In the genomic region with DNA sequence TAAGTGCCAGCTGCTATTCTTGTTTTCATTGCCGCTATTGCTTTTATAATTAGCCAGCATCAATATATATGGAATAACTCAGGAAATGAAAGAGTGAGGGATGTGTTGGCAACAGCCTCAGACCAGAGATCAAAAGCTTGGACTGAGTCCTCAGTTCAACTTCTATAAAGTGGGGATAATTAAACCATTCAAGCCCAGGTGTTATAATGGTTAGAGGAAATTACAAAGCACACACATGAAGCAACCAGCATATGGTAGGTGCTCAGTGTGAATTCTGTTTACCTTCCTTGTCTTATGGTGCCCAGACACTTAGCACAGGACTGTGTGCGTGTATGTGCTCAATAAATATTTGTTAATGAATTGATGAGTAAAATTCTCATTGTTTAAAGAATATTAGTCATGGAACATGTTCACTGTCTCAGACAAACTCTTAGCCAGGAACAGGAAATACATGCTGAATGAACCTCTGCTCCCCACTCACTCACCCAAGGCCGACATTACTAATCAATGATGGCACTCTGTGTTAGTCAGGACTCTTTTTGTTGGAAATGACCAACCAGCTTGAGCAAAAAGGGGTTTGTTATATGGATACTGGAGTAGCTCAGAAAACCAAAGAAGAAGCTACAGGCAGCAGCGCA, we compare ENCODE assay signal across 26 cellular contexts. TPM values are rescaled to one million over a fixed set of nuclear protein-coding genes. Genes with fewer than 3 reads are reported as not detected.
DNase-seq lines count a peak whose midpoint lies in the region; ATAC-seq and TF ChIP-seq lines count a peak whose summit lies in the region.
"Had no signal": no experiment of that assay in that cellular context is flagged by ENCODE, and none has a peak within 500 bp of the region (broad histone marks: within the 10 kb centered on the region; RNA-seq: fewer than 3 reads in every experiment).

No MANE protein-coding gene starts in this region.

- no peaks in the 10 kb centered on the region for H3K36me3 Mint-ChIP-seq in stimulated activated effector memory CD8-positive, alpha-beta T cell treated with anti-CD3 and anti-CD28 coated beads, Interleukin-12 subunit alpha, Interleukin-12 subunit beta, amount 100 ng/mL, for 72 hours
- H3K36me3 Mint-ChIP-seq: CD14-positive monocyte had no signal

- H2BK15ac ChIP-seq in IMR-90 (ENCODE audit: low read depth, low read length) = no peak overlapping the region

- H3K23ac ChIP-seq in IMR-90 (ENCODE audit: low read depth, low read length) = no peak overlapping the region

- no peak overlapping the region for H2BK5ac ChIP-seq in IMR-90 (ENCODE audit: low read depth, low read length, poor library complexity, severe bottlenecking)

- no peaks in the 10 kb centered on the region for H3K9me3 Mint-ChIP-seq in stimulated activated effector memory CD8-positive, alpha-beta T cell treated with anti-CD3 and anti-CD28 coated beads, Interleukin-12 subunit alpha, Interleukin-12 subunit beta, amount 100 ng/mL, for 72 hours
- H3K9me3 Mint-ChIP-seq: activated naive CD8-positive, alpha-beta T cell treated with anti-CD3 and anti-CD28 coated beads, Interleukin-2, amount 50 U/mL, for 24 hours; CD14-positive monocyte; GM23338; nephron had no signal

- H3K4me3 Mint-ChIP-seq in stimulated activated effector memory CD8-positive, alpha-beta T cell treated with anti-CD3 and anti-CD28 coated beads, Interleukin-12 subunit alpha, Interleukin-12 subunit beta, amount 100 ng/mL, for 72 hours = no peak overlapping the region
- H3K4me3 Mint-ChIP-seq: activated naive CD8-positive, alpha-beta T cell treated with anti-CD3 and anti-CD28 coated beads, Interleukin-2, amount 50 U/mL, for 24 hours; CD14-positive monocyte; GM23338; nephron had no signal

- CTCF ChIA-PET in IMR-90 (lab: Yijun Ruan, JAX) = no interaction called here
- CTCF ChIA-PET in RWPE1 (lab: Yijun Ruan, JAX) = interaction anchor here (0.6 kb wide), 1 partner anchor 263 kb away, joined by 4 read pairs; no protein-coding TSS in a partner anchor

- H3K4me3 ChIP-seq in IMR-90 (ENCODE audit: insufficient read depth, low read depth, low read length) (no peak overlapping the region), heart left ventricle (no peak overlapping the region)
- H3K4me3 ChIP-seq: GM23338, SJSA1, skin epidermis, tibial artery had no signal

- peak overlapping the region; percentile 20; the same call in 1 of the 2 replicates for H2BK20ac ChIP-seq in IMR-90 (ENCODE audit: low read depth, low read length)

- BruUV-seq in IMR-90 (replicated peaks; lab: Mats Ljungman, UMichigan) = no TSS peak

- H2AK9ac ChIP-seq in IMR-90 (replicated peaks; ENCODE audit: low read depth, low read length, poor library complexity) = no peak overlapping the region

- H3K4me1 ChIP-seq in IMR-90 (ENCODE audit: control insufficient read depth, insufficient read depth, low read length) (no peaks in the 10 kb centered on the region), foreskin keratinocyte (peaks cover 16% of the 10 kb centered on the region), heart left ventricle (no peaks in the 10 kb centered on the region)
- H3K4me1 ChIP-seq: tibial artery had no signal

- no peak overlapping the region for H4K5ac ChIP-seq in IMR-90 (ENCODE audit: low read depth, low read length)

- POLR2A ChIA-PET in IMR-90 (lab: Charles Lee; ENCODE audit: unreplicated experiment) (no interaction called here), RWPE1 (lab: Yijun Ruan, JAX; ENCODE audit: low non-redundant PET) (no interaction called here)

- peaks cover 2% of the 10 kb centered on the region; the same call in 1 of the 2 replicates for H3K27me3 ChIP-seq in IMR-90 (ENCODE audit: control insufficient read depth, insufficient read depth, low read length)
- no peaks in the 10 kb centered on the region for H3K27me3 ChIP-seq in foreskin keratinocyte
- peaks cover 0 to 23% (median 3%) of the 10 kb centered on the region in 9 donors for H3K27me3 ChIP-seq in heart left ventricle
- H3K27me3 ChIP-seq: SJSA1 had no signal

- intact Hi-C loops in IMR-90 (cut with micrococcal nuclease) (no loop called here), heart left ventricle (cut with DNase I) (loop anchor here in 1 of 10 donors (10.0 kb wide), 1 partner anchor 130 kb away; no protein-coding TSS in a partner anchor)

- no peaks in the 10 kb centered on the region for H3K9me3 ChIP-seq in IMR-90 (ENCODE audit: control insufficient read depth, insufficient read depth, low read length)
- no peaks in the 10 kb centered on the region for H3K9me3 ChIP-seq in heart left ventricle
- H3K9me3 ChIP-seq: SJSA1, tibial artery had no signal

- H3K27ac ChIP-seq in IMR-90 (ENCODE audit: insufficient read depth, low read length) = no peak overlapping the region
- H3K27ac ChIP-seq in RWPE1 = no peak overlapping the region
- H3K27ac ChIP-seq in foreskin keratinocyte = peak overlapping the region; percentile 49
- no peak overlapping the region for H3K27ac ChIP-seq in heart left ventricle
- H3K27ac ChIP-seq: SJSA1, tibial artery, WERI-Rb-1 had no signal

- no peak overlapping the region for H3K9ac ChIP-seq in IMR-90 (ENCODE audit: low read depth, low read length)

- no peak overlapping the region for H3K4ac ChIP-seq in IMR-90 (ENCODE audit: low read depth, low read length)

- peak overlapping the region in 1 of 2 experiments; percentile 56; a peak in 2 of 4 replicates for H4K8ac ChIP-seq in IMR-90 (ENCODE audit: low read depth in 2 of 2, low read length in 2 of 2)

- ATAC-seq in IMR-90 (ENCODE audit: low read depth) (peak; percentile 73), foreskin keratinocyte (peak; percentile 94), heart left ventricle (no peak)
- no peak for ATAC-seq in stimulated activated effector memory CD8-positive, alpha-beta T cell treated with anti-CD3 and anti-CD28 coated beads, Interleukin-12 subunit alpha, Interleukin-12 subunit beta, amount 100 ng/mL, for 72 hours
- ATAC-seq: activated naive CD8-positive, alpha-beta T cell treated with anti-CD3 and anti-CD28 coated beads, Interleukin-2, amount 50 U/mL, for 24 hours; stimulated activated naive CD8-positive, alpha-beta T cell treated with anti-CD3 and anti-CD28 coated beads, Interleukin-15, Interleukin-2, amounts not matched to agents 100 U/mL and 50 U/mL, for 24 hours had no signal

- H3K4me2 ChIP-seq in IMR-90 (ENCODE audit: low read depth, low read length) = no peak overlapping the region
- H3K4me2 ChIP-seq: GM23338 had no signal

- no peaks in the 10 kb centered on the region for H3K36me3 ChIP-seq in IMR-90 (ENCODE audit: control insufficient read depth, insufficient read depth, low read length)
- no peaks in the 10 kb centered on the region for H3K36me3 ChIP-seq in heart left ventricle
- H3K36me3 ChIP-seq: SJSA1, tibial artery, WERI-Rb-1 had no signal

- no peak overlapping the region for H3K56ac ChIP-seq in IMR-90 (ENCODE audit: extremely low read depth, insufficient read depth, low read length)

- no CpG with 5 or more reads among the region's 4 CpGs for WGBS in IMR-90 (ENCODE audit: extremely low coverage in 2 of 2, insufficient read length in 1 of 2), 2 experiments
- WGBS in heart left ventricle, 4 donors = 80 to 90% (median 85%) methylated on average over 4 of the region's 4 CpGs

- no peak overlapping the region for H3K14ac ChIP-seq in IMR-90 (replicated peaks; ENCODE audit: low read depth, low read length)

- no peaks in the 10 kb centered on the region for H3K79me1 ChIP-seq in IMR-90 (ENCODE audit: low read depth in 1 of 2, low read length in 2 of 2)

- no peak for TF ChIP-seq RAD21 in IMR-90 (IDR thresholded peaks at IDR 0.05; ENCODE audit: low read length)

- in situ Hi-C loops in IMR-90 (cut with MboI; ENCODE audit: low sequenced_read_pairs) = no loop called here

- no peak overlapping the region for H3K27ac Mint-ChIP-seq in stimulated activated effector memory CD8-positive, alpha-beta T cell treated with anti-CD3 and anti-CD28 coated beads, Interleukin-12 subunit alpha, Interleukin-12 subunit beta, amount 100 ng/mL, for 72 hours
- H3K27ac Mint-ChIP-seq: activated naive CD8-positive, alpha-beta T cell treated with anti-CD3 and anti-CD28 coated beads, Interleukin-2, amount 50 U/mL, for 24 hours; CD14-positive monocyte; GM23338; nephron had no signal

- H3K9me1 ChIP-seq in IMR-90 (ENCODE audit: insufficient read depth, low read length) = no peaks in the 10 kb centered on the region; the same call in 1 of the 2 replicates

- peak; percentile 11 for DNase-seq in EH (ENCODE audit: low read depth)
- DNase-seq in IMR-90 = peak; percentile 76
- DNase-seq in RWPE1 (ENCODE audit: low spot score) = peak; percentile 24
- peak; percentile 71 to 81 for DNase-seq in foreskin keratinocyte
- DNase-seq in stimulated activated effector memory CD8-positive, alpha-beta T cell treated with anti-CD3 and anti-CD28 coated beads, Interleukin-12 subunit alpha, Interleukin-12 subunit beta, amount 100 ng/mL, for 72 hours (ENCODE audit: low spot score in 2 of 2) = no peak
- no peak for DNase-seq in cerebellum (ENCODE audit: low spot score)
- DNase-seq in heart left ventricle = no peak
- no peak for DNase-seq in stimulated activated CD4-positive, alpha-beta T cell treated with anti-CD3 and anti-CD28 coated beads, Interleukin-2, amount 100 ng/mL, for 24 hours
- DNase-seq: activated CD4-positive, alpha-beta T cell treated with anti-CD3 and anti-CD28 coated beads, Interleukin-2, amount 50 U/mL, for 1 hour; activated CD8-positive, alpha-beta memory T cell treated with anti-CD3 and anti-CD28 coated beads, Interleukin-2, amount 50 U/mL, for 48 hours; activated effector memory CD4-positive, alpha-beta T cell treated with anti-CD3 and anti-CD28 coated beads, Interleukin-2, amount 50 U/mL, for 16 hours; activated naive CD8-positive, alpha-beta T cell treated with anti-CD3 and anti-CD28 coated beads, Interleukin-2, amount 50 U/mL, for 24 hours; NCI-H2171; NCI-H526; OCI-M1; posterior cingulate gyrus; stimulated activated CD4-positive, alpha-beta T cell treated with anti-CD3 and anti-CD28 coated beads, Interleukin-2, amount 100 ng/mL, for 48 hours; stimulated activated naive CD8-positive, alpha-beta T cell treated with anti-CD3 and anti-CD28 coated beads, Interleukin-15, Interleukin-2, amounts not matched to agents 100 U/mL and 50 U/mL, for 24 hours; tibial artery; WERI-Rb-1 had no signal

- no peak overlapping the region for H4K91ac ChIP-seq in IMR-90 (ENCODE audit: insufficient read depth, low read depth, low read length)

- no peaks in the 10 kb centered on the region for H4K20me1 ChIP-seq in IMR-90 (ENCODE audit: insufficient read depth, low read length)

- dilution Hi-C loops in IMR-90 (cut with HindIII; ENCODE audit: low sequenced_read_pairs, unreplicated experiment) = no loop called here

- TF ChIP-seq POLR2A in IMR-90 (IDR thresholded peaks at IDR 0.05; ENCODE audit: low read depth, low read length) = no peak
- no peak for TF ChIP-seq POLR2A in heart left ventricle (IDR thresholded peaks at IDR 0.05)

- H2AFZ ChIP-seq in IMR-90 (replicated peaks; ENCODE audit: low read length, poor library complexity) = peak overlapping the region; percentile 58
- H2AFZ ChIP-seq: GM23338 had no signal

- peaks cover 5% of the 10 kb centered on the region for H3K4me1 Mint-ChIP-seq in stimulated activated effector memory CD8-positive, alpha-beta T cell treated with anti-CD3 and anti-CD28 coated beads, Interleukin-12 subunit alpha, Interleukin-12 subunit beta, amount 100 ng/mL, for 72 hours
- H3K4me1 Mint-ChIP-seq: activated naive CD8-positive, alpha-beta T cell treated with anti-CD3 and anti-CD28 coated beads, Interleukin-2, amount 50 U/mL, for 24 hours; nephron had no signal

- peak overlapping the region; percentile 48; the same call in 1 of the 2 replicates for H2BK120ac ChIP-seq in IMR-90 (ENCODE audit: low read depth, low read length)

- H3K18ac ChIP-seq in IMR-90 (ENCODE audit: low read depth, low read length) = no peak overlapping the region

- TF ChIP-seq CTCF in IMR-90 (conservative IDR thresholded peaks at IDR 0.05; ENCODE audit: low read depth, low read length) (no peak), RWPE1 (conservative IDR thresholded peaks at IDR 0.05; ENCODE audit: low read depth) (no peak), foreskin keratinocyte (conservative IDR thresholded peaks at IDR 0.05) (no peak), heart left ventricle (IDR thresholded peaks at IDR 0.05) (no peak)

- no peak overlapping the region for H2AK5ac ChIP-seq in IMR-90 (ENCODE audit: low read depth, low read length)

RNA-seq across cellular contexts. Expression of gene CCDC174, which starts 16.7 kb away (rescaled TPM):
- total RNA-seq in IMR-90 (2012; rRNA removed) (5.9 and 6.9 TPM in 2 replicates), foreskin keratinocyte (12.3 and 13.0 TPM in 2 replicates), cerebellum (13.9 TPM), heart left ventricle (10 to 100 TPM in 7 of 9 donors, 1 to 10 TPM in 2; 8.7 to 16.1 (median 11.7) TPM)
- polyA plus RNA-seq in IMR-90 (2012; rRNA removed) (6.1 and 9.6 TPM in 2 replicates), foreskin keratinocyte (14.4 and 14.9 TPM in 2 replicates), heart left ventricle (10 to 100 TPM in 1 of 2 donors, 1 to 10 TPM in 1; 9.2 to 13.2 TPM)
- 2.5 and 4.4 TPM in 2 replicates for polyA plus RNA-seq in IMR-90 (2012; cell fraction: cytosol; rRNA removed)
- 6.6 and 15.4 TPM in 2 replicates for polyA plus RNA-seq in IMR-90 (2012; cell fraction: nucleus; rRNA removed; ENCODE audit: low replicate concordance)

RNA-seq across cellular contexts. Expression of gene C3orf20, which starts 40.1 kb away (rescaled TPM):
- total RNA-seq in IMR-90 (2012; rRNA removed) (not detected in 2 replicates), foreskin keratinocyte (not detected in 2 replicates), cerebellum (0.18 TPM), heart left ventricle (under 1 TPM in 2 of 9 donors, not detected in 7; 0.21 to 0.31 TPM)
- polyA plus RNA-seq in IMR-90 (2012; rRNA removed) (not detected in 2 replicates), foreskin keratinocyte (not detected in 2 replicates), heart left ventricle (not detected)
- polyA plus RNA-seq in IMR-90 (2012; cell fraction: cytosol; rRNA removed) = not detected in 2 replicates
- polyA plus RNA-seq in IMR-90 (2012; cell fraction: nucleus; rRNA removed; ENCODE audit: low replicate concordance) = 0.03 TPM in 1 of 2 replicates, not detected in the other
- total RNA-seq: epithelial cell of proximal tubule, GM23338, SJSA1 had no signal
- polyA plus RNA-seq: CD14-positive monocyte, GM23338 had no signal

Comparison
In these comparisons a context has a peak if more than half of its experiments do, and no peak if none do; other contexts are left out.
1. DNase-seq: peak in EH (single experiment), IMR-90 (single experiment), RWPE1 (single experiment) and foreskin keratinocyte (2 of 2); none in stimulated activated effector memory CD8-positive, alpha-beta T cell treated with anti-CD3 and anti-CD28 coated beads, Interleukin-12 subunit alpha, Interleukin-12 subunit beta, amount 100 ng/mL, for 72 hours (0 of 2), cerebellum (single experiment), heart left ventricle (0 of 5) and stimulated activated CD4-positive, alpha-beta T cell treated with anti-CD3 and anti-CD28 coated beads, Interleukin-2, amount 100 ng/mL, for 24 hours (0 of 2).
2. ATAC-seq: peak in IMR-90 (single experiment) and foreskin keratinocyte (single experiment); none in stimulated activated effector memory CD8-positive, alpha-beta T cell treated with anti-CD3 and anti-CD28 coated beads, Interleukin-12 subunit alpha, Interleukin-12 subunit beta, amount 100 ng/mL, for 72 hours (single experiment) and heart left ventricle (0 of 4).